1 cellular context compared by ENCODE assay signal in the genomic region with DNA sequence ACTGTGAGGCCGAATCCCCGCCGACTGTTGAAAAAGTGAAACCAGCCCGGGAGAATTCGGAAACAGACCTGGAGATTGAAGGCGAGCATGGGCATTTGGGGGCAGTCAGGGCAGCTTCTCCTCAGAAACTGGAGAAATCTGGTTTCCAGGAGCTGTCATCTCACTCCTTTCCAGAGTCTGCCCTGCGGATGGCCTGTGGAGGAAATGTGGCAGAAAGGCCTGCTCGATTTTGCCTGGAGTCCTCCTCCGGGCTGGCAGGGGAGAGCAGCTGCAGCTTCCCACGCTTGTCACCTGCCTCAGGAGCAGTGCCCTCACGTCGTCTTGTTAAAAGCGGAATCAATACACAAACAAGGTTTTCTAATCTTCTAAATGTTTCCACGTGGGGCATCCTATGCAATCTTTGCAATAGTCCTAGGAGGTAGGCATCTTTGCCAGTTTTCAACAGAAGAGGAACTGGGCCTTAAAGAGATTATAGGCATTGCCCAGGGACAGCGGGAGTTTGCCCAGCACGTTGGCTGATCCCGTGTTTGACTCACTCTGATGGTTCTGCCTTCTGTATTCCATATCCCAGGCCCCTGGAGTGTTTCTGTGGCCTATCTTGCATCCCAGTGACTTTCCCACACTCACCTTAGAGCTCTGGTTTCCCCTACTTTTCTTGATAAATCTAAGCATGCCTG.
TF ChIP-seq lines count a peak whose summit lies in the region.

No MANE protein-coding gene starts in this region.

TF ChIP-seq in WTC11, 78 proteins besides CTCF, POLR2A, EP300 and RAD21 (continued from another document):
- TF ChIP-seq, protein P1, sequence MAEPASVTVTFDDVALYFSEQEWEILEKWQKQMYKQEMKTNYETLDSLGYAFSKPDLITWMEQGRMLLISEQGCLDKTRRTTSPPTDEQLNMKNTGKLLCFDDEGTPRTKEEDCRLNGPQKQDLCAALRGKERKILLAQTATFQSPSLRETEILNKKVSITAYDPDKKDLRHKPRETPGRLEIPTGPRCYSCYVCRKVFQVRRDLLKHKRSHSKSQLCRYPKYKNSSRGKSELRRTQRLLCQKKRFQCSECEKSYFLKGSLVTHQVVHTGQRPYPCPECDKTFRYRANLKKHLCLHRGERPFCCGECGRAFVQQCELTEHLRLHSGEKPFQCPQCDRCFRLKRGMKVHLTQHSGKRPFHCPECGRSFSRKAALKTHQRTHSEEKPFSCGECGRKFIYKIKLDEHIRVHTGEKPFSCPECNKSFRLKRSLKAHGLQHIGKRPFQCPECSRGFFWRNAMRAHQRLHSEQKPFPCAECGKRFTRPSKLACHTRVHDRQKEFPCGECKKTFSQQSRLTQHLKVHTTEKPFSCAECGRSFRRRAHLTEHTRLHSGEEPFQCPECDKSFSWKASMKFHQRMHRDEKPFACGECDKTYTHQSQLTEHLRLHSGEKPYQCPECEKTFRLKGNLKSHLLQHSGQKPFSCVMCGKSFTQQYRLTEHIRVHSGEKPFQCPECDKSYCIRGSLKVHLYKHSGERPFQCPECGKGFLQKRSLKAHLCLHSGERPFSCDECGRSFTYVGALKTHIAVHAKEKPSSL (CRISPR knock-in tag; conservative IDR thresholded peaks at IDR 0.05) = no peak
- TF ChIP-seq ZNF138 (CRISPR knock-in tag; conservative IDR thresholded peaks at IDR 0.05) (no peak), ZBTB21 (CRISPR knock-in tag; IDR thresholded peaks at IDR 0.05; ENCODE audit: borderline replicate concordance) (no peak), NFATC4 (CRISPR knock-in tag; IDR thresholded peaks at IDR 0.05) (no peak), RELA (CRISPR knock-in tag; IDR thresholded peaks at IDR 0.05; ENCODE audit: borderline replicate concordance) (no peak), HMGA2 (CRISPR knock-in tag; IDR thresholded peaks at IDR 0.05) (no peak), FOXK1 (CRISPR knock-in tag; IDR thresholded peaks at IDR 0.05) (no peak)
- TF ChIP-seq, protein P2, sequence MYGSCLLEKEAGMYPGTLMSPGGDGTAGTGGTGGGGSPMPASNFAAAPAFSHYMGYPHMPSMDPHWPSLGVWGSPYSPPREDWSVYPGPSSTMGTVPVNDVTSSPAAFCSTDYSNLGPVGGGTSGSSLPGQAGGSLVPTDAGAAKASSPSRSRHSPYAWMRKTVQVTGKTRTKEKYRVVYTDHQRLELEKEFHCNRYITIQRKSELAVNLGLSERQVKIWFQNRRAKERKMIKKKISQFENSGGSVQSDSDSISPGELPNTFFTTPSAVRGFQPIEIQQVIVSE (CRISPR knock-in tag; IDR thresholded peaks at IDR 0.05; ENCODE audit: borderline replicate concordance) = no peak
- TF ChIP-seq, protein P3, sequence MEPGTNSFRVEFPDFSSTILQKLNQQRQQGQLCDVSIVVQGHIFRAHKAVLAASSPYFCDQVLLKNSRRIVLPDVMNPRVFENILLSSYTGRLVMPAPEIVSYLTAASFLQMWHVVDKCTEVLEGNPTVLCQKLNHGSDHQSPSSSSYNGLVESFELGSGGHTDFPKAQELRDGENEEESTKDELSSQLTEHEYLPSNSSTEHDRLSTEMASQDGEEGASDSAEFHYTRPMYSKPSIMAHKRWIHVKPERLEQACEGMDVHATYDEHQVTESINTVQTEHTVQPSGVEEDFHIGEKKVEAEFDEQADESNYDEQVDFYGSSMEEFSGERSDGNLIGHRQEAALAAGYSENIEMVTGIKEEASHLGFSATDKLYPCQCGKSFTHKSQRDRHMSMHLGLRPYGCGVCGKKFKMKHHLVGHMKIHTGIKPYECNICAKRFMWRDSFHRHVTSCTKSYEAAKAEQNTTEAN (CRISPR knock-in tag; IDR thresholded peaks at IDR 0.05) = no peak
